ENCODE assay signal across 1 cellular context in the genomic region with DNA sequence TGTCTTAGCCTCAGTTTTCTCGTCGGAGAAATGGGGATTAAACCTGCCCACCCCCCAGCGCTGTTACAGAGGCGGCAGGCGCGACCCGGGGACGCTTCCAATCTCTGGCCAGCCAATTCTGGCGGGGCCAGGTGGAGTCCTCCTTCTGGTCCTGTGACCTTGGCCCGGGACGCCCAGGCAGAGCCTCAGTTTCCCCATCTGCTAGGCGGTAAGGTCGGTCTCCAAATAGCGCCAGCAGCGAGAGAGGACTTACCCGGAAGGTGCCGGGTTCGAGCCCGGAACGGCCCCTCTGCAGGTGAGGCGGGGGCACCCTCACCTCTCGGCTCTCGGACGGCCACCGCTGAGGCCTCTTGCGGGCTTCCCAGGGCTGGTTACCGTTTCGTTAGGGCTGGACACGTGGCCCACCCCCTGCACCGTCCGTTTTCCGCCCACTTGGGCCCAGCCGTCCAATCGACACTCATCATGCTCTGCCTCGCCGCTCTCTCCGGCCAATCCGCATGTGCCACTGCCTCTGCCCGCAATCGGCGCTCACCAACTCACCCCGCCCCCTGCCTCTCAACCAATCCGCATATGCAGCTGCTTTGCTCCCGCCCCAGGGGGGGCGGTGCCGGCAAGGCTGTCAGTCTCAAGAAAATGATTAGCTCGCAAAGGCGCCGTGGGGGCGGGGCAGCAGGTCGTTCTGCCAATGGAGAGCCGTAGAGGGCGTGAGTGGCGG.
TF ChIP-seq lines count a peak whose summit lies in the region.

Gene ISOC2 (minus strand): TSS at position 384 of the 715 bp plus-strand sequence. CDS start 5,156 bp downstream, outside the sequence.

TF ChIP-seq in HepG2, 621 proteins besides CTCF, POLR2A, EP300 and RAD21 (continued from another document and continues in another):
- TF ChIP-seq THAP9 (CRISPR knock-in tag; IDR thresholded peaks at IDR 0.05; ENCODE audit: borderline replicate concordance) (peak; percentile 87; the same call in 1 of the 2 replicates), SP5 (CRISPR knock-in tag; IDR thresholded peaks at IDR 0.05; ENCODE audit: borderline replicate concordance, low read depth) (peak; percentile 67; the same call in 1 of the 2 replicates), ZNF232 (CRISPR knock-in tag; IDR thresholded peaks at IDR 0.05; ENCODE audit: borderline replicate concordance) (0 out of 2 replicates have a peak, but pooled peaks have one; percentile 70), SNAPC2 (CRISPR knock-in tag; IDR thresholded peaks at IDR 0.05) (no peak; the same call in 1 of the 2 replicates), TGIF2 (CRISPR knock-in tag; IDR thresholded peaks at IDR 0.05) (no peak), ZNF317 (CRISPR knock-in tag; IDR thresholded peaks at IDR 0.05) (peak; percentile 41; the same call in 1 of the 2 replicates), TCF7L2 (IDR thresholded peaks at IDR 0.05; ENCODE audit: low read depth, low read length) (no peak), ZNF546 (CRISPR knock-in tag; conservative IDR thresholded peaks at IDR 0.05) (peak; percentile 46; the same call in 1 of the 2 replicates), ZNF780A (CRISPR knock-in tag; IDR thresholded peaks at IDR 0.05) (no peak), BHLHE40 (IDR thresholded peaks at IDR 0.05; ENCODE audit: low read length) (no peak), IRX3 (CRISPR knock-in tag; IDR thresholded peaks at IDR 0.05; ENCODE audit: borderline replicate concordance, low read depth) (no peak; the same call in 1 of the 2 replicates), ELF4 (CRISPR knock-in tag; IDR thresholded peaks at IDR 0.05; ENCODE audit: borderline replicate concordance) (0 out of 2 replicates have a peak, but pooled peaks have one; percentile 17), KLF11 (CRISPR knock-in tag; IDR thresholded peaks at IDR 0.05) (peak; percentile 26; the same call in 1 of the 2 replicates), ZBTB43 (CRISPR knock-in tag; conservative IDR thresholded peaks at IDR 0.05) (peak; percentile 53), ATF7-NPFF (CRISPR knock-in tag; IDR thresholded peaks at IDR 0.05; ENCODE audit: low read depth) (peak; percentile 29), ZNF501 (CRISPR knock-in tag; IDR thresholded peaks at IDR 0.05) (peak; percentile 96), SCMH1 (CRISPR knock-in tag; IDR thresholded peaks at IDR 0.05; ENCODE audit: borderline replicate concordance) (no peak), TRAFD1 (CRISPR knock-in tag; IDR thresholded peaks at IDR 0.05; ENCODE audit: borderline replicate concordance) (no peak), KDM2A (CRISPR knock-in tag; IDR thresholded peaks at IDR 0.05; ENCODE audit: borderline replicate concordance, low read depth) (peak; percentile 31), PCBP1 (IDR thresholded peaks at IDR 0.05; ENCODE audit: borderline replicate concordance, low read depth, low read length) (0 out of 2 replicates have a peak, but pooled peaks have one; percentile 75), SMYD3 (CRISPR knock-in tag; IDR thresholded peaks at IDR 0.05) (peak; percentile 62; the same call in 1 of the 2 replicates), HMG20B (CRISPR knock-in tag; conservative IDR thresholded peaks at IDR 0.05) (no peak), NFE2 (CRISPR knock-in tag; IDR thresholded peaks at IDR 0.05) (no peak), TEAD3 (CRISPR knock-in tag; optimal IDR thresholded peaks at IDR 0.05; ENCODE audit: borderline replicate concordance) (no peak), SAFB2 (CRISPR knock-in tag; IDR thresholded peaks at IDR 0.05; ENCODE audit: borderline replicate concordance, low read depth) (no peak), RXRA (CRISPR knock-in tag; IDR thresholded peaks at IDR 0.05) (peak; percentile 85; the same call in 1 of the 2 replicates), ERF (CRISPR knock-in tag; IDR thresholded peaks at IDR 0.05) (peak; percentile 64; the same call in 1 of the 2 replicates), ZFY (CRISPR knock-in tag; IDR thresholded peaks at IDR 0.05) (peak; percentile 81)
- TF ChIP-seq, protein P1, sequence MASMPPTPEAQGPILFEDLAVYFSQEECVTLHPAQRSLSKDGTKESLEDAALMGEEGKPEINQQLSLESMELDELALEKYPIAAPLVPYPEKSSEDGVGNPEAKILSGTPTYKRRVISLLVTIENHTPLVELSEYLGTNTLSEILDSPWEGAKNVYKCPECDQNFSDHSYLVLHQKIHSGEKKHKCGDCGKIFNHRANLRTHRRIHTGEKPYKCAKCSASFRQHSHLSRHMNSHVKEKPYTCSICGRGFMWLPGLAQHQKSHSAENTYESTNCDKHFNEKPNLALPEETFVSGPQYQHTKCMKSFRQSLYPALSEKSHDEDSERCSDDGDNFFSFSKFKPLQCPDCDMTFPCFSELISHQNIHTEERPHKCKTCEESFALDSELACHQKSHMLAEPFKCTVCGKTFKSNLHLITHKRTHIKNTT (CRISPR knock-in tag; IDR thresholded peaks at IDR 0.05) = no peak
- TF ChIP-seq, protein P2, sequence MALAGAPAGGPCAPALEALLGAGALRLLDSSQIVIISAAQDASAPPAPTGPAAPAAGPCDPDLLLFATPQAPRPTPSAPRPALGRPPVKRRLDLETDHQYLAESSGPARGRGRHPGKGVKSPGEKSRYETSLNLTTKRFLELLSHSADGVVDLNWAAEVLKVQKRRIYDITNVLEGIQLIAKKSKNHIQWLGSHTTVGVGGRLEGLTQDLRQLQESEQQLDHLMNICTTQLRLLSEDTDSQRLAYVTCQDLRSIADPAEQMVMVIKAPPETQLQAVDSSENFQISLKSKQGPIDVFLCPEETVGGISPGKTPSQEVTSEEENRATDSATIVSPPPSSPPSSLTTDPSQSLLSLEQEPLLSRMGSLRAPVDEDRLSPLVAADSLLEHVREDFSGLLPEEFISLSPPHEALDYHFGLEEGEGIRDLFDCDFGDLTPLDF (CRISPR knock-in tag; IDR thresholded peaks at IDR 0.05) = no peak
- TF ChIP-seq, protein P3, sequence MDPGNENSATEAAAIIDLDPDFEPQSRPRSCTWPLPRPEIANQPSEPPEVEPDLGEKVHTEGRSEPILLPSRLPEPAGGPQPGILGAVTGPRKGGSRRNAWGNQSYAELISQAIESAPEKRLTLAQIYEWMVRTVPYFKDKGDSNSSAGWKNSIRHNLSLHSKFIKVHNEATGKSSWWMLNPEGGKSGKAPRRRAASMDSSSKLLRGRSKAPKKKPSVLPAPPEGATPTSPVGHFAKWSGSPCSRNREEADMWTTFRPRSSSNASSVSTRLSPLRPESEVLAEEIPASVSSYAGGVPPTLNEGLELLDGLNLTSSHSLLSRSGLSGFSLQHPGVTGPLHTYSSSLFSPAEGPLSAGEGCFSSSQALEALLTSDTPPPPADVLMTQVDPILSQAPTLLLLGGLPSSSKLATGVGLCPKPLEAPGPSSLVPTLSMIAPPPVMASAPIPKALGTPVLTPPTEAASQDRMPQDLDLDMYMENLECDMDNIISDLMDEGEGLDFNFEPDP (CRISPR knock-in tag; conservative IDR thresholded peaks at IDR 0.05) = no peak
- TF ChIP-seq, protein P4, sequence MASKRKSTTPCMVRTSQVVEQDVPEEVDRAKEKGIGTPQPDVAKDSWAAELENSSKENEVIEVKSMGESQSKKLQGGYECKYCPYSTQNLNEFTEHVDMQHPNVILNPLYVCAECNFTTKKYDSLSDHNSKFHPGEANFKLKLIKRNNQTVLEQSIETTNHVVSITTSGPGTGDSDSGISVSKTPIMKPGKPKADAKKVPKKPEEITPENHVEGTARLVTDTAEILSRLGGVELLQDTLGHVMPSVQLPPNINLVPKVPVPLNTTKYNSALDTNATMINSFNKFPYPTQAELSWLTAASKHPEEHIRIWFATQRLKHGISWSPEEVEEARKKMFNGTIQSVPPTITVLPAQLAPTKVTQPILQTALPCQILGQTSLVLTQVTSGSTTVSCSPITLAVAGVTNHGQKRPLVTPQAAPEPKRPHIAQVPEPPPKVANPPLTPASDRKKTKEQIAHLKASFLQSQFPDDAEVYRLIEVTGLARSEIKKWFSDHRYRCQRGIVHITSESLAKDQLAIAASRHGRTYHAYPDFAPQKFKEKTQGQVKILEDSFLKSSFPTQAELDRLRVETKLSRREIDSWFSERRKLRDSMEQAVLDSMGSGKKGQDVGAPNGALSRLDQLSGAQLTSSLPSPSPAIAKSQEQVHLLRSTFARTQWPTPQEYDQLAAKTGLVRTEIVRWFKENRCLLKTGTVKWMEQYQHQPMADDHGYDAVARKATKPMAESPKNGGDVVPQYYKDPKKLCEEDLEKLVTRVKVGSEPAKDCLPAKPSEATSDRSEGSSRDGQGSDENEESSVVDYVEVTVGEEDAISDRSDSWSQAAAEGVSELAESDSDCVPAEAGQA (IDR thresholded peaks at IDR 0.05; ENCODE audit: low read depth) = no peak
- TF ChIP-seq, protein P4 (CRISPR knock-in tag; IDR thresholded peaks at IDR 0.05; ENCODE audit: borderline replicate concordance) = 0 out of 2 replicates have a peak, but pooled peaks have one; percentile 62
- TF ChIP-seq, protein P5, sequence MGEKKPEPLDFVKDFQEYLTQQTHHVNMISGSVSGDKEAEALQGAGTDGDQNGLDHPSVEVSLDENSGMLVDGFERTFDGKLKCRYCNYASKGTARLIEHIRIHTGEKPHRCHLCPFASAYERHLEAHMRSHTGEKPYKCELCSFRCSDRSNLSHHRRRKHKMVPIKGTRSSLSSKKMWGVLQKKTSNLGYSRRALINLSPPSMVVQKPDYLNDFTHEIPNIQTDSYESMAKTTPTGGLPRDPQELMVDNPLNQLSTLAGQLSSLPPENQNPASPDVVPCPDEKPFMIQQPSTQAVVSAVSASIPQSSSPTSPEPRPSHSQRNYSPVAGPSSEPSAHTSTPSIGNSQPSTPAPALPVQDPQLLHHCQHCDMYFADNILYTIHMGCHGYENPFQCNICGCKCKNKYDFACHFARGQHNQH (CRISPR knock-in tag; IDR thresholded peaks at IDR 0.05) = peak; percentile 51; the same call in 1 of the 2 replicates
- TF ChIP-seq, protein P6, sequence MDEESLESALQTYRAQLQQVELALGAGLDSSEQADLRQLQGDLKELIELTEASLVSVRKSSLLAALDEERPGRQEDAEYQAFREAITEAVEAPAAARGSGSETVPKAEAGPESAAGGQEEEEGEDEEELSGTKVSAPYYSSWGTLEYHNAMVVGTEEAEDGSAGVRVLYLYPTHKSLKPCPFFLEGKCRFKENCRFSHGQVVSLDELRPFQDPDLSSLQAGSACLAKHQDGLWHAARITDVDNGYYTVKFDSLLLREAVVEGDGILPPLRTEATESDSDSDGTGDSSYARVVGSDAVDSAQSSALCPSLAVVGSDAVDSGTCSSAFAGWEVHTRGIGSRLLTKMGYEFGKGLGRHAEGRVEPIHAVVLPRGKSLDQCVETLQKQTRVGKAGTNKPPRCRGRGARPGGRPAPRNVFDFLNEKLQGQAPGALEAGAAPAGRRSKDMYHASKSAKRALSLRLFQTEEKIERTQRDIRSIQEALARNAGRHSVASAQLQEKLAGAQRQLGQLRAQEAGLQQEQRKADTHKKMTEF (CRISPR knock-in tag; IDR thresholded peaks at IDR 0.05) = peak; percentile 92
